In the genomic region with DNA sequence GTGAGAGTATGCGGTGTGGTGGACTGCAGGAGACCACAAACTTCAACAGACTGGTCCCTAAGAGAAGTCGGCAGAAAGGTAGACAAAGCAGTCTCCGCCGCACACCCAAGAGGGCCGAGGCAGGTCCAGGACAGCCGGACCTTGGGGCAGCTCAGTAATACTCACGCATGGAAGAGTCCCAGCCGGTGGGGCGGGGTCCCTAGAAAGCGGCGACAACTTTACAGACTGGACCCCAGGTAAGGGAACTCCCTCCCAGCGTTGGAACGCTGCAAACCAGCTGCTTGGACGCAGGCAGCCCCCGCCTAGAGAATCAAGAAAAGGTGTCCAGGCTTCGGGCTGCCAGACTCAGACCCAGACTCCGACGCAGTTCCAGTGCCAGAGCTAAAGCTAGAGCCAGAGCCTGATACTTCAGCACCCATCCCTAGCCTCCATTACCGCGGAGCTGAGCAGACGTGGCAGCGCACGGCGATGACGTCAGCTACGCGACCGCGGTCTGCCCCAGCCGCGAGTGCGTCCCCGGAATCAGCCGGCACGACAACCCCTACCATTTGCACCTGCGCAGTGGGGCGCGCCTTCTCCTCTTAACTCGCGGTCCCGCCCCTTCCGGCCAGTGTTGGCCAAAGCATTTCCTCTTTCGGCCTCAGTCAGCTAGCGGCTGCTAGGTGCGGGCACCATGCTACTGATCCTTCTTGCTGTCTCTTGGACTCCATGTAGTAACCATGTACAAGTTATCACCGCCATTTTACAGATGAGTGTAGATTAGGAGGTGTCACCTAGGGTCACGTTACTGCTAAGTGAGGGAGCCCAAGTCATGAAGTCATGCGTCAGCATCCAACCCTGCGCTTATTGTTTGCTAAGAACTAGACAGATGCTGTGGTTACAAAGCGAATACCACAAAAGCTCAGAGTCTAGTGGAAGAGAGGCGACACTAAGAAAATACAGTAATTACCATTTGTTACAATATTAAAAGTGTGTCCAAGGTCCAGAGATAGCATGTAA, we compare ENCODE assay signal across 8 cellular contexts. TPM values are rescaled to one million over a fixed set of nuclear protein-coding genes. Genes with fewer than 3 reads are reported as not detected.
DNase-seq lines count a peak whose midpoint lies in the region; ATAC-seq, FAIRE-seq and TF ChIP-seq lines count a peak whose summit lies in the region.

Gene TMEM39A (minus strand): TSS at position 445 of the 999 bp plus-strand sequence. CDS start 1,541 bp downstream, outside the sequence.

- H3K4me3 ChIP-seq in Loucy (ENCODE audit: low read length, poor library complexity, severe bottlenecking) (peak within 1 kb of the TSS; percentile 90), fibroblast of mammary gland (ENCODE audit: control insufficient read depth, low read depth, low read length) (peak within 1 kb of the TSS; percentile 70)

- H3K9me3 ChIP-seq in Loucy (ENCODE audit: insufficient read depth, low read depth, low read length) = no peaks in the 10 kb centered on the region

- peaks cover 4 to 23% (median 19%) of the 10 kb centered on the region in 3 donors for H3K36me3 Mint-ChIP-seq in naive thymus-derived CD8-positive, alpha-beta T cell

- no peaks in the 10 kb centered on the region for H3K27me3 ChIP-seq in Loucy (ENCODE audit: insufficient read depth, low read length, poor library complexity, severe bottlenecking)

- TF ChIP-seq POLR2A in H54 (IDR thresholded peaks at IDR 0.05; ENCODE audit: low read depth, low read length) (peak; percentile 90), Raji (IDR thresholded peaks at IDR 0.05; ENCODE audit: insufficient read depth, low read depth, low read length) (peak; percentile 100)

- H3K4me1 ChIP-seq in Loucy (ENCODE audit: insufficient read depth, low read length, poor library complexity, severe bottlenecking) = peaks cover 35% of the 10 kb centered on the region

- H3K9ac ChIP-seq in Loucy (ENCODE audit: low read depth, low read length, poor library complexity, severe bottlenecking) = peak within 1 kb of the TSS; percentile 86

- peak; percentile 99 for FAIRE-seq in H54 (lab: Jason Lieb, UNC)

- no peaks in the 10 kb centered on the region for H3F3A ChIP-seq in Loucy (ENCODE audit: low read depth)

- peak within 1 kb of the TSS; percentile 90 to 96 (median 94) for H3K4me3 Mint-ChIP-seq in naive thymus-derived CD8-positive, alpha-beta T cell

- H4K20me1 ChIP-seq in Loucy (ENCODE audit: insufficient read depth, low read length, poor library complexity, severe bottlenecking) = peaks cover 22% of the 10 kb centered on the region

- peaks cover 11% of the 10 kb centered on the region; the same call in 1 of the 2 replicates for H3K36me3 ChIP-seq in Loucy (ENCODE audit: insufficient read depth, low read length)

- POLR2A ChIA-PET in naive thymus-derived CD8-positive, alpha-beta T cell (lab: Charles Lee) = interaction anchor here (0.6 to 3.6 kb wide), 13 partner anchors 9 to 1132 kb away, joined by 3 to 58 read pairs (median 3); partner anchors contain the start of genes ARHGAP31, GSK3B, NDUFB4 and TIMMDC1

- H3K9me2 ChIP-seq in Loucy (replicated peaks; ENCODE audit: low read depth, low read length) = no peaks in the 10 kb centered on the region

- TF ChIP-seq CTCF in Loucy (conservative IDR thresholded peaks at IDR 0.05; ENCODE audit: low read length) (no peak), fibroblast of mammary gland (conservative IDR thresholded peaks at IDR 0.05; ENCODE audit: control insufficient read depth, insufficient read depth, low read depth, low read length) (no peak)

- peaks cover 12 to 47% (median 36%) of the 10 kb centered on the region in 4 donors for H3K4me1 Mint-ChIP-seq in naive thymus-derived CD8-positive, alpha-beta T cell

- peak within 1 kb of the TSS; percentile 90 for H2AFZ ChIP-seq in Loucy (ENCODE audit: low read length)

- peak; percentile 88 to 89 for ATAC-seq in naive thymus-derived CD8-positive, alpha-beta T cell

- DNase-seq in EL (peak; percentile 99), H54 (ENCODE audit: insufficient read length, low spot score) (peak; percentile 97), fibroblast of mammary gland (ENCODE audit: low read depth) (peak; percentile 96)
- DNase-seq in activated T-helper 9 cell treated with anti-CD3 and anti-CD28 coated beads, Interleukin-2, amount 50 U/mL, for 16 hours (ENCODE audit: low read depth) = peak; percentile 98
- peak; percentile 97 to 100 (median 98) for DNase-seq in naive thymus-derived CD8-positive, alpha-beta T cell
- peak; percentile 96 to 98 (median 97) for DNase-seq in stimulated activated naive CD4-positive, alpha-beta T cell (lab: John Stamatoyannopoulos, UW)

- peaks cover 0 to 4% (median 0%) of the 10 kb centered on the region in 5 donors for H3K27me3 Mint-ChIP-seq in naive thymus-derived CD8-positive, alpha-beta T cell

- peak within 1 kb of the TSS; percentile 97 to 100 (median 99) for H3K27ac Mint-ChIP-seq in naive thymus-derived CD8-positive, alpha-beta T cell

- peaks cover 0 to 8% (median 0%) of the 10 kb centered on the region in 9 donors for H3K9me3 Mint-ChIP-seq in naive thymus-derived CD8-positive, alpha-beta T cell

- peak within 1 kb of the TSS; percentile 97 for H3K4me2 ChIP-seq in Loucy (ENCODE audit: low read depth, low read length, poor library complexity, severe bottlenecking)

- peaks cover 47% of the 10 kb centered on the region for H3K79me2 ChIP-seq in Loucy (ENCODE audit: insufficient read depth, low read length)

RNA-seq across cellular contexts. Expression of gene TMEM39A, which starts in this region (rescaled TPM):
- 10 to 100 TPM; 28.5 to 29.1 TPM for total RNA-seq in naive thymus-derived CD8-positive, alpha-beta T cell
- polyA plus RNA-seq in naive thymus-derived CD8-positive, alpha-beta T cell = 10 to 100 TPM in 2 of 3 donors, 1 to 10 TPM in 1; 6.5 to 11.9 (median 10.4) TPM

Comparison
In these comparisons a context has a peak if more than half of its experiments do, and no peak if none do; other contexts are left out.
1. Peak in every context shown above with its lines: DNase-seq, ATAC-seq and H3K4me3 ChIP-seq.